ENCODE assay signal across 21 cellular contexts in genomic region chr9:120486347-120486746, GRCh38.
DNase-seq lines count a peak whose midpoint lies in the region; ATAC-seq, FAIRE-seq and TF ChIP-seq lines count a peak whose summit lies in the region.
"Had no signal": no experiment of that assay in that cellular context is flagged by ENCODE, and none has a peak within 500 bp of the region (broad histone marks: within the 10 kb centered on the region; RNA-seq: fewer than 3 reads in every experiment).

No MANE protein-coding gene starts in this region.

- H3K27ac ChIP-seq in pancreas: peak overlapping the region in 1 of 4 donors; percentile 39
- no peak overlapping the region for H3K27ac ChIP-seq in gastroesophageal sphincter
- H3K27ac ChIP-seq: RWPE1, sigmoid colon had no signal

- no peak for FAIRE-seq in pancreas (lab: Jason Lieb, UNC)
- FAIRE-seq: astrocyte, colon had no signal

- H3K4me3 ChIP-seq in pancreas: no peak overlapping the region
- no peak overlapping the region for H3K4me3 ChIP-seq in gastroesophageal sphincter
- H3K4me3 ChIP-seq: GM23338, sigmoid colon had no signal

- WGBS in pancreas, 2 donors: 52 to 56% methylated on average over 4 of the region's 4 CpGs
- WGBS in gastroesophageal sphincter (ENCODE audit: low coverage in 1 of 2), 2 donors: 95% methylated on average over 3 of the region's 4 CpGs; no CpG with 5 or more reads in 1 of the 2 donors

- no peak overlapping the region for H3K4me3 Mint-ChIP-seq in activated naive CD4-positive, alpha-beta T cell treated with anti-CD3 and anti-CD28 coated beads, Interleukin-2, amount 10 ng/mL, durations not matched to agents 7 days and 5 days
- H3K4me3 Mint-ChIP-seq in endothelial cell (ENCODE audit: unreplicated experiment) (peak overlapping the region; percentile 35), osteocyte (ENCODE audit: unreplicated experiment) (no peak overlapping the region)
- H3K4me3 Mint-ChIP-seq: activated naive CD4-positive, alpha-beta T cell treated with anti-CD3 and anti-CD28 coated beads for 36 hours; CD8-positive, alpha-beta memory T cell; GM23338; IgD-negative memory B cell had no signal

- H3K9me3 ChIP-seq in pancreas (no peaks in the 10 kb centered on the region), gastroesophageal sphincter (no peaks in the 10 kb centered on the region)
- H3K9me3 ChIP-seq: sigmoid colon had no signal

- ATAC-seq in pancreas (peak; percentile 48 to 81 (median 72)), gastroesophageal sphincter (no peak)
- ATAC-seq: GM23338; stimulated activated naive CD8-positive, alpha-beta T cell treated with anti-CD3 and anti-CD28 coated beads, Interleukin-15, Interleukin-2, amounts not matched to agents 100 U/mL and 50 U/mL, for 24 hours had no signal

- TF ChIP-seq EP300 in gastroesophageal sphincter (IDR thresholded peaks at IDR 0.05): no peak

- intact Hi-C loops in pancreas (cut with DNase I): no loop called here

- no peaks in the 10 kb centered on the region for H3K9me3 Mint-ChIP-seq in activated naive CD4-positive, alpha-beta T cell treated with anti-CD3 and anti-CD28 coated beads, Interleukin-2, amount 10 ng/mL, durations not matched to agents 7 days and 5 days
- H3K9me3 Mint-ChIP-seq in endothelial cell (ENCODE audit: unreplicated experiment) (no peaks in the 10 kb centered on the region), osteocyte (ENCODE audit: unreplicated experiment) (no peaks in the 10 kb centered on the region)
- H3K9me3 Mint-ChIP-seq: activated naive CD4-positive, alpha-beta T cell treated with anti-CD3 and anti-CD28 coated beads for 36 hours; CD8-positive, alpha-beta memory T cell; GM23338; IgD-negative memory B cell had no signal

- no peak for DNase-seq in activated naive CD4-positive, alpha-beta T cell treated with anti-CD3 and anti-CD28 coated beads, Interleukin-2, amount 10 ng/mL, durations not matched to agents 7 days and 5 days
- no peak for DNase-seq in activated naive CD4-positive, alpha-beta T cell (lab: John Stamatoyannopoulos, UW)
- peak; percentile 86 for DNase-seq in NCI-H2029 (lab: John Stamatoyannopoulos, UW)
- DNase-seq in endothelial cell (ENCODE audit: low spot score): no peak
- no peak for DNase-seq in pancreas
- DNase-seq in NCI-H226: no peak
- DNase-seq in osteocyte (ENCODE audit: extremely low spot score, unreplicated experiment): no peak
- DNase-seq: activated CD4-positive, alpha-beta T cell treated with anti-CD3 and anti-CD28 coated beads, Interleukin-2, amount 50 U/mL, for 1 hour; activated naive CD4-positive, alpha-beta T cell treated with anti-CD3 and anti-CD28 coated beads for 36 hours; CD8-positive, alpha-beta memory T cell; EL; nucleus accumbens; sigmoid colon; stimulated activated naive CD8-positive, alpha-beta T cell treated with anti-CD3 and anti-CD28 coated beads, Interleukin-15, Interleukin-2, amounts not matched to agents 100 U/mL and 50 U/mL, for 24 hours; SW 1271 had no signal

- H3K4me1 ChIP-seq in pancreas: peaks cover 0 to 6% (median 5%) of the 10 kb centered on the region in 3 donors
- peaks cover 0 to 12% (median 0%) of the 10 kb centered on the region in 3 donors for H3K4me1 ChIP-seq in gastroesophageal sphincter

- TF ChIP-seq CTCF in endothelial cell (IDR thresholded peaks at IDR 0.05; ENCODE audit: unreplicated experiment) (no peak), pancreas (IDR thresholded peaks at IDR 0.05) (no peak), osteocyte (IDR thresholded peaks at IDR 0.05) (no peak), gastroesophageal sphincter (IDR thresholded peaks at IDR 0.05) (no peak)

- H3K27me3 ChIP-seq in pancreas: no peaks in the 10 kb centered on the region
- H3K27me3 ChIP-seq in gastroesophageal sphincter: no peaks in the 10 kb centered on the region
- H3K27me3 ChIP-seq: sigmoid colon had no signal

- no peaks in the 10 kb centered on the region for H3K4me1 Mint-ChIP-seq in activated naive CD4-positive, alpha-beta T cell treated with anti-CD3 and anti-CD28 coated beads, Interleukin-2, amount 10 ng/mL, durations not matched to agents 7 days and 5 days
- H3K4me1 Mint-ChIP-seq in endothelial cell (ENCODE audit: unreplicated experiment) (peaks cover 14% of the 10 kb centered on the region), osteocyte (ENCODE audit: unreplicated experiment) (peaks cover 2% of the 10 kb centered on the region)

- H3K27me3 Mint-ChIP-seq in activated naive CD4-positive, alpha-beta T cell treated with anti-CD3 and anti-CD28 coated beads, Interleukin-2, amount 10 ng/mL, durations not matched to agents 7 days and 5 days: no peaks in the 10 kb centered on the region
- H3K27me3 Mint-ChIP-seq in endothelial cell (ENCODE audit: unreplicated experiment): peaks cover 3% of the 10 kb centered on the region
- H3K27me3 Mint-ChIP-seq in osteocyte (ENCODE audit: unreplicated experiment): no peaks in the 10 kb centered on the region
- H3K27me3 Mint-ChIP-seq: IgD-negative memory B cell had no signal

- peaks cover 61% of the 10 kb centered on the region for H3K36me3 Mint-ChIP-seq in activated naive CD4-positive, alpha-beta T cell treated with anti-CD3 and anti-CD28 coated beads, Interleukin-2, amount 10 ng/mL, durations not matched to agents 7 days and 5 days
- H3K36me3 Mint-ChIP-seq in endothelial cell (ENCODE audit: low read depth, unreplicated experiment): peaks cover 9% of the 10 kb centered on the region
- peaks cover 39% of the 10 kb centered on the region for H3K36me3 Mint-ChIP-seq in osteocyte (ENCODE audit: unreplicated experiment)

- CTCF ChIA-PET in activated naive CD4-positive, alpha-beta T cell treated with anti-CD3 and anti-CD28 coated beads, Interleukin-2, amount 10 ng/mL, durations not matched to agents 7 days and 5 days (lab: Charles Lee): interaction anchor here (1.0 kb wide), 1 partner anchor 9 kb away, joined by 4 read pairs; no protein-coding TSS in a partner anchor

- H3K36me3 ChIP-seq in pancreas (peaks cover 0 to 4% (median 3%) of the 10 kb centered on the region in 3 donors), gastroesophageal sphincter (peaks cover 0 to 66% of the 10 kb centered on the region in 2 donors)

- H3K27ac Mint-ChIP-seq in activated naive CD4-positive, alpha-beta T cell treated with anti-CD3 and anti-CD28 coated beads, Interleukin-2, amount 10 ng/mL, durations not matched to agents 7 days and 5 days: peak overlapping the region; percentile 0
- H3K27ac Mint-ChIP-seq in endothelial cell (ENCODE audit: unreplicated experiment) (no peak overlapping the region), osteocyte (ENCODE audit: unreplicated experiment) (no peak overlapping the region)
- H3K27ac Mint-ChIP-seq: activated naive CD4-positive, alpha-beta T cell treated with anti-CD3 and anti-CD28 coated beads for 36 hours; GM23338; IgD-negative memory B cell had no signal

- no peak for TF ChIP-seq POLR2A in gastroesophageal sphincter (IDR thresholded peaks at IDR 0.05)
